10 cellular contexts compared by ENCODE assay signal in genomic region chr11:110713469-110713776, GRCh38. TPM values are rescaled to one million over a fixed set of nuclear protein-coding genes. Genes with fewer than 3 reads are reported as not detected.
DNase-seq lines count a peak whose midpoint lies in the region; ATAC-seq and TF ChIP-seq lines count a peak whose summit lies in the region.
"Had no signal": no experiment of that assay in that cellular context is flagged by ENCODE, and none has a peak within 500 bp of the region (broad histone marks: within the 10 kb centered on the region; RNA-seq: fewer than 3 reads in every experiment).

No MANE protein-coding gene starts in this region.

- TF ChIP-seq CTCF in Peyer's patch (IDR thresholded peaks at IDR 0.05), result no peak
- TF ChIP-seq CTCF in foreskin fibroblast (IDR thresholded peaks at IDR 0.05; ENCODE audit: low read depth, low read length), result no peak
- TF ChIP-seq CTCF in adrenal gland (IDR thresholded peaks at IDR 0.05), result no peak

- H3K4me3 Mint-ChIP-seq in CD4-positive, CD25-positive, alpha-beta regulatory T cell, result peak overlapping the region in 3 of 4 donors; percentile 16 to 44 (median 37)

- peaks cover 41% of the 10 kb centered on the region for H3K27me3 Mint-ChIP-seq in CD4-positive, CD25-positive, alpha-beta regulatory T cell

- intact Hi-C loops in posterior vena cava (cut with DNase I), result loop anchor here (5.0 kb wide), 2 partner anchors 514 to 519 kb away; no protein-coding TSS in a partner anchor
- intact Hi-C loops in adrenal gland (cut with DNase I), result loop anchor here in 1 of 2 donors (10.0 kb wide), 1 partner anchor 521 kb away; no protein-coding TSS in a partner anchor

- no peak overlapping the region for H3K4me3 ChIP-seq in CD4-positive, CD25-positive, alpha-beta regulatory T cell (ENCODE audit: low read depth, low read length)
- H3K4me3 ChIP-seq in Peyer's patch, result peak overlapping the region in 2 of 4 donors; percentile 60 to 75
- peak overlapping the region; percentile 64 to 71 for H3K4me3 ChIP-seq in foreskin fibroblast (ENCODE audit: low read depth in 1 of 2, low read length in 2 of 2)
- H3K4me3 ChIP-seq in adrenal gland, result peak overlapping the region in 1 of 4 donors; percentile 85

- TF ChIP-seq POLR2A in Peyer's patch (IDR thresholded peaks at IDR 0.05) (no peak), adrenal gland (IDR thresholded peaks at IDR 0.05) (no peak)

- DNase-seq in CD4-positive, CD25-positive, alpha-beta regulatory T cell, result no peak
- DNase-seq in Peyer's patch (no peak), foreskin fibroblast (no peak), posterior vena cava (ENCODE audit: low spot score) (peak; percentile 69), SK-N-DZ (ENCODE audit: low spot score) (no peak), adrenal gland (no peak)
- DNase-seq: islet precursor cell had no signal

- H3K9me3 ChIP-seq in CD4-positive, CD25-positive, alpha-beta regulatory T cell (ENCODE audit: control insufficient read depth in 2 of 2, low read length in 2 of 2), result no peaks in the 10 kb centered on the region
- H3K9me3 ChIP-seq in Peyer's patch, result no peaks in the 10 kb centered on the region
- H3K9me3 ChIP-seq in adrenal gland (replicated peaks in 1 of 3), result no peaks in the 10 kb centered on the region

- no peak overlapping the region for H3K27ac Mint-ChIP-seq in CD4-positive, CD25-positive, alpha-beta regulatory T cell

- WGBS in adrenal gland, 4 donors, result 23 to 32% (median 30%) methylated on average over 9 of the region's 9 CpGs

- no peak overlapping the region for H3K27ac ChIP-seq in CD4-positive, CD25-positive, alpha-beta regulatory T cell (ENCODE audit: insufficient read depth, low read length, poor library complexity, severe bottlenecking)
- peak overlapping the region in 3 of 4 donors; percentile 69 to 87 (median 78) for H3K27ac ChIP-seq in Peyer's patch
- peak overlapping the region in 2 of 5 donors; percentile 53 to 87 for H3K27ac ChIP-seq in adrenal gland
- H3K27ac ChIP-seq: SK-N-MC had no signal

- H3K4me1 Mint-ChIP-seq in CD4-positive, CD25-positive, alpha-beta regulatory T cell, result peaks cover 0 to 22% (median 7%) of the 10 kb centered on the region in 4 donors

- peaks cover 19% of the 10 kb centered on the region for H3K4me1 ChIP-seq in CD4-positive, CD25-positive, alpha-beta regulatory T cell (ENCODE audit: control insufficient read depth, insufficient read depth, low read length, poor library complexity, severe bottlenecking)
- H3K4me1 ChIP-seq in Peyer's patch (peaks cover 0 to 17% (median 0%) of the 10 kb centered on the region in 4 donors), adrenal gland (replicated peaks in 1 of 2) (peaks cover 0 to 21% of the 10 kb centered on the region in 2 donors)

- H3K27me3 ChIP-seq in CD4-positive, CD25-positive, alpha-beta regulatory T cell (ENCODE audit: control insufficient read depth, insufficient read depth, low read length), result peaks cover 51% of the 10 kb centered on the region
- H3K27me3 ChIP-seq in Peyer's patch (peaks cover 0 to 9% of the 10 kb centered on the region in 2 donors), adrenal gland (no peaks in the 10 kb centered on the region)

- no peak for ATAC-seq in CD4-positive, CD25-positive, alpha-beta regulatory T cell (ENCODE audit: low read depth in 2 of 2)
- ATAC-seq in activated CD4-positive, CD25-positive, alpha-beta regulatory T cell treated with anti-CD3 and anti-CD28 coated beads, Interleukin-2, amount 50 U/mL, for 24 hours, result no peak
- no peak for ATAC-seq in HG03565 (IDR thresholded peaks at IDR 0.05; ENCODE audit: unreplicated experiment)

- H3K9me3 Mint-ChIP-seq in CD4-positive, CD25-positive, alpha-beta regulatory T cell, result peaks cover 0 to 7% (median 2%) of the 10 kb centered on the region in 7 donors

- no peaks in the 10 kb centered on the region for H3K36me3 ChIP-seq in CD4-positive, CD25-positive, alpha-beta regulatory T cell (ENCODE audit: control insufficient read depth, insufficient read depth, low read length)
- H3K36me3 ChIP-seq in Peyer's patch (no peaks in the 10 kb centered on the region), adrenal gland (replicated peaks in 1 of 2) (no peaks in the 10 kb centered on the region)

- H3K36me3 Mint-ChIP-seq in CD4-positive, CD25-positive, alpha-beta regulatory T cell, result no peaks in the 10 kb centered on the region

RNA-seq across cellular contexts. Expression of gene ARHGAP20, which starts 1.2 kb away (rescaled TPM):
- total RNA-seq in CD4-positive, CD25-positive, alpha-beta regulatory T cell, result not detected
- polyA plus RNA-seq in CD4-positive, CD25-positive, alpha-beta regulatory T cell, result not detected
- total RNA-seq in Peyer's patch (1 to 10 TPM; 1.8 to 9.9 (median 2.3) TPM), posterior vena cava (1 to 10 TPM; 8.6 TPM), adrenal gland (1 to 10 TPM; 1.6 to 6.4 (median 3.7) TPM)
- polyA plus RNA-seq in SK-N-DZ (2014; cell fraction: cytosol; rRNA removed), result not detected in 2 replicates
- 0.02 TPM in 1 of 2 replicates, not detected in the other for polyA plus RNA-seq in SK-N-DZ (2014; cell fraction: nucleus; rRNA removed)
- 1 to 10 TPM in 1 of 3 donors, under 1 TPM in 2; 0.84 to 4.8 (median 0.88) TPM for polyA plus RNA-seq in adrenal gland
